7 cellular contexts compared by ENCODE assay signal in the genomic region with DNA sequence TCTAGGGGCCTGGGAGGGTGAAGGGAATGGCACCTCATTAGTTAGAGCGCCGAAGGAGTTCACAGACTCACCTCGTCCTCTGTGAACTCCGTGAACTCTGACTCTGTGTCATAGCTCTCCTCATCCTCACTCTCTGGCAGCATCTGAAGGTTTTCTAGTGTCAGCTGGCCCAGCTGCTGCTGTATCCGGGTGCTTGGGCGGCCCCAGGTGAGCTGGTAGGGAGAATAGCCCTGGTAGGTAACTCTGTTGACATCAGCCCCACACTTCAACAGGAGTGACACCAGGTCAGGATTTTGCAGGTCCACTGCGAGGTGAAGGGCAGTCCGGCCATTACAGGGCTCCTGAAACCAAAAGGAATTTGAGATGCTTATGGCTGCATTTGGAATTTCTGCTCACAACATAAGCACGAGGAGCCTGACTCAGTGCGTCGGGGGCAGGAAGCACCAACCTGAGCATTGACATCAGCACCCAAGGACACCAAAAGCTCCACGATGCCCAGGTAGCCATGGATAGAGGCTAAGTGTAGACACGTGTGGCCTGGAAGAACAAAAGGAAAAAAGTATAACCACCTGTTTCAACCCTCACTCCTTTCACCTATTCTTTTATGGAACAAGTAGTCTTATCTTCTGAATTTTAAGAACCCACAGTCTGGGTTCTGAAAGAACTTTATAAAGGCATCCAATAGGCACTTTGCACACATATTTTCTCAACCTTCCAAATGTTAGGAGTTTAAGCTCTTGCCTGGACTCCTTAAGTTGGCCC.
DNase-seq lines count a peak whose midpoint lies in the region; ATAC-seq and TF ChIP-seq lines count a peak whose summit lies in the region.

No MANE protein-coding gene starts in this region.

- peaks cover 46% of the 10 kb centered on the region for H3K36me3 Mint-ChIP-seq in activated naive CD8-positive, alpha-beta T cell treated with anti-CD3 and anti-CD28 coated beads, Interleukin-2, amount 50 U/mL, for 24 hours (ENCODE audit: low read depth)
- H3K36me3 Mint-ChIP-seq in stimulated activated naive B cell treated with anti-CD40 and anti-IgM and Interleukin-4, amounts not matched to agents 10 μg/mL and 1 μg/mL and 100 μg/mL, for 72 hours: peaks cover 40 to 53% of the 10 kb centered on the region in 2 donors

- peaks cover 2% of the 10 kb centered on the region for H3K27me3 Mint-ChIP-seq in activated naive CD8-positive, alpha-beta T cell treated with anti-CD3 and anti-CD28 coated beads, Interleukin-2, amount 50 U/mL, for 24 hours
- no peaks in the 10 kb centered on the region for H3K27me3 Mint-ChIP-seq in stimulated activated naive B cell treated with anti-CD40 and anti-IgM and Interleukin-4, amounts not matched to agents 10 μg/mL and 1 μg/mL and 100 μg/mL, for 72 hours

- no peak for TF ChIP-seq CTCF in NB4 (IDR thresholded peaks at IDR 0.05; ENCODE audit: low read depth, low read length)

- peak overlapping the region; percentile 75 for H3K4me3 ChIP-seq in NB4 (ENCODE audit: low read depth, low read length)

- H3K4me1 Mint-ChIP-seq in activated naive CD8-positive, alpha-beta T cell treated with anti-CD3 and anti-CD28 coated beads, Interleukin-2, amount 50 U/mL, for 24 hours: peaks cover 71% of the 10 kb centered on the region
- peaks cover 50 to 89% of the 10 kb centered on the region in 2 donors for H3K4me1 Mint-ChIP-seq in stimulated activated naive B cell treated with anti-CD40 and anti-IgM and Interleukin-4, amounts not matched to agents 10 μg/mL and 1 μg/mL and 100 μg/mL, for 72 hours

- TF ChIP-seq POLR2A in NB4 (IDR thresholded peaks at IDR 0.05; ENCODE audit: extremely low read depth, insufficient read length): no peak

- H3K27ac ChIP-seq in layer of hippocampus (ENCODE audit: low read depth, low read length): peak overlapping the region; percentile 98

- no peak for ATAC-seq in activated naive CD8-positive, alpha-beta T cell treated with anti-CD3 and anti-CD28 coated beads, Interleukin-2, amount 50 U/mL, for 24 hours
- ATAC-seq in stimulated activated naive B cell treated with anti-CD40 and anti-IgM and Interleukin-4, amounts not matched to agents 10 μg/mL and 1 μg/mL and 100 μg/mL, for 72 hours (replicated peaks): no peak
- ATAC-seq in HG03280 (IDR thresholded peaks at IDR 0.05; ENCODE audit: unreplicated experiment): no peak

- H3K27me3 ChIP-seq in layer of hippocampus (ENCODE audit: control insufficient read depth, insufficient read depth, low read length): no peaks in the 10 kb centered on the region

- H3K27ac Mint-ChIP-seq in activated naive CD8-positive, alpha-beta T cell treated with anti-CD3 and anti-CD28 coated beads, Interleukin-2, amount 50 U/mL, for 24 hours: peak overlapping the region; percentile 98
- peak overlapping the region; percentile 94 for H3K27ac Mint-ChIP-seq in stimulated activated naive B cell treated with anti-CD40 and anti-IgM and Interleukin-4, amounts not matched to agents 10 μg/mL and 1 μg/mL and 100 μg/mL, for 72 hours

- no peak for DNase-seq in NB4 (ENCODE audit: low read depth)
- DNase-seq in activated naive CD8-positive, alpha-beta T cell treated with anti-CD3 and anti-CD28 coated beads, Interleukin-2, amount 50 U/mL, for 24 hours: no peak
- DNase-seq in stimulated activated naive B cell treated with anti-CD40 and anti-IgM and Interleukin-4, amounts not matched to agents 10 μg/mL and 1 μg/mL and 100 μg/mL, for 72 hours: no peak
- DNase-seq in NCI-H1694 (lab: John Stamatoyannopoulos, UW): no peak
- no peak for DNase-seq in NCI-H2081 treated with DMSO at 0.1 percent for 48 hours (lab: John Stamatoyannopoulos, UW)

- H3K4me3 Mint-ChIP-seq in activated naive CD8-positive, alpha-beta T cell treated with anti-CD3 and anti-CD28 coated beads, Interleukin-2, amount 50 U/mL, for 24 hours: peak overlapping the region; percentile 96
- H3K4me3 Mint-ChIP-seq in stimulated activated naive B cell treated with anti-CD40 and anti-IgM and Interleukin-4, amounts not matched to agents 10 μg/mL and 1 μg/mL and 100 μg/mL, for 72 hours: peak overlapping the region; percentile 96 to 100

- H3K9me3 Mint-ChIP-seq in activated naive CD8-positive, alpha-beta T cell treated with anti-CD3 and anti-CD28 coated beads, Interleukin-2, amount 50 U/mL, for 24 hours: no peaks in the 10 kb centered on the region
- H3K9me3 Mint-ChIP-seq in stimulated activated naive B cell treated with anti-CD40 and anti-IgM and Interleukin-4, amounts not matched to agents 10 μg/mL and 1 μg/mL and 100 μg/mL, for 72 hours: no peaks in the 10 kb centered on the region
